In the genomic region with DNA sequence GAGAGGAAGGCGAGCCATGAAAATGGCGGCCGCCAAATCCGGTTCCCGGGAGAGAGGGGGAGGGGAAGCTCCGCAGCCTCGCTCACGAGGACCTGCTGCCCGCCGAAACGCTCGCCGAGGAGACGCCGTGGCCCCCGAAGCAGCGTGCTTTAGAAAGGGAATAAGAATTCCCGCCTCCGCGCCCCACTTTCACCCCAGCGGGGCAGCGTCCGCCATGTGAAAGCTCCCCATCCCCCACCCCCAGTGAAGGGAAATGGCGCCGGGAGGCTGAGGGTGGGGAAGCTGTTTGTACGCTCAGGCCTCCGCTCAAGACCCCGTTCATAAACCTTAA, we compare ENCODE assay signal across 8 cellular contexts.
DNase-seq lines count a peak whose midpoint lies in the region; ATAC-seq lines count a peak whose summit lies in the region.

No MANE protein-coding gene starts in this region.

- DNase-seq in AML-193 (lab: John Stamatoyannopoulos, UW) (peak; percentile 45 to 59), NCI-H2029 (lab: John Stamatoyannopoulos, UW) (peak; percentile 35), left kidney (ENCODE audit: low read depth, low spot score) (peak; percentile 87)
- peak; percentile 80 for DNase-seq in activated CD4-positive, CD25-positive, alpha-beta regulatory T cell treated with anti-CD3 and anti-CD28 coated beads, Interleukin-2, amount 50 U/mL, for 72 hours
- peak; percentile 79 for DNase-seq in central memory CD4-positive, alpha-beta T cell
- DNase-seq in stimulated activated CD4-positive, alpha-beta T cell treated with anti-CD3 and anti-CD28 coated beads, Interleukin-2, amount 100 ng/mL, for 24 hours = peak; percentile 80 to 84

- ATAC-seq in GM21423 (IDR thresholded peaks at IDR 0.05; ENCODE audit: unreplicated experiment) (peak; percentile 11), GM21825 (IDR thresholded peaks at IDR 0.05; ENCODE audit: unreplicated experiment) (no peak)

Comparison
In these comparisons a context has a peak if more than half of its experiments do, and no peak if none do; other contexts are left out.
1. DNase-seq: peak in every context shown above with its lines; median percentile 87 in left kidney; 82 in stimulated activated CD4-positive, alpha-beta T cell treated with anti-CD3 and anti-CD28 coated beads, Interleukin-2, amount 100 ng/mL, for 24 hours; 80 in activated CD4-positive, CD25-positive, alpha-beta regulatory T cell treated with anti-CD3 and anti-CD28 coated beads, Interleukin-2, amount 50 U/mL, for 72 hours; 79 in central memory CD4-positive, alpha-beta T cell; 52 in AML-193; 35 in NCI-H2029.